19 cellular contexts compared by ENCODE assay signal in the genomic region with DNA sequence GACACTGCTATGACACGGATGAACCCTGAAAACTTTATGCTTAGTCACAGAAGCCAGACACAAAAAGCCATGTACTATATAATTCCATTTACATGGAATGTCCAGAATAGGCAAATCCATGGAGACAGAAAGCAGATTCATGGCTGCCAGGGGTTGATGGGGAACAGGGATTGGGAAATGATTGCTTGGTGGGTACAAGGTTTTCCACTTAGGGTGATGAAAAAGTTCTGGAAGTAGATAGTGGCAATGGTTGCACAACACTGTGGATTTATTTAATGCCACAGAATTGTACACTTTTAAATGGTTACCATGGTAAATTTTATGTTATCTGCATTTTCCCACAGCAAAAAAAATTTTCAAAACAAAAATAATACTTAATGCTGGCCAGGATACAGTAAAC. TPM values are rescaled to one million over a fixed set of nuclear protein-coding genes. Genes with fewer than 3 reads are reported as not detected.
A peak's percentile ranks its signal among the peaks of the same experiment; 100 is the strongest.
DNase-seq lines count a peak whose midpoint lies in the region; ATAC-seq and TF ChIP-seq lines count a peak whose summit lies in the region.
"Had no signal": no experiment of that assay in that cellular context is flagged by ENCODE, and none has a peak within 500 bp of the region (broad histone marks: within the 10 kb centered on the region; RNA-seq: fewer than 3 reads in every experiment).

No MANE protein-coding gene starts in this region.

- peak overlapping the region; percentile 58 for H3K4ac ChIP-seq in trophoblast cell (ENCODE audit: low read depth, low read length)
- no peak overlapping the region for H3K4ac ChIP-seq in mesendoderm (ENCODE audit: low read depth, low read length)

- H3K4me2 ChIP-seq in trophoblast cell (ENCODE audit: low read length) (no peak overlapping the region), mesendoderm (ENCODE audit: low read length) (no peak overlapping the region)

- no peak overlapping the region for H4K8ac ChIP-seq in trophoblast cell (ENCODE audit: low read depth, low read length)
- no peak overlapping the region for H4K8ac ChIP-seq in mesendoderm (ENCODE audit: low read depth, low read length)

- H2AFZ ChIP-seq in trophoblast cell (ENCODE audit: insufficient read depth, low read length, poor library complexity), result no peak overlapping the region

- intact Hi-C loops in left ventricle myocardium inferior (cut with micrococcal nuclease), result no loop called here
- intact Hi-C loops in left ventricle myocardium superior (cut with micrococcal nuclease), result no loop called here

- H4K12ac ChIP-seq in trophoblast cell (ENCODE audit: low read depth, low read length), result no peak overlapping the region

- H2AK5ac ChIP-seq in trophoblast cell (ENCODE audit: low read length) (no peak overlapping the region), mesendoderm (ENCODE audit: low read length) (no peak overlapping the region)

- WGBS in trophoblast cell (ENCODE audit: extremely low coverage, insufficient coverage, insufficient read length), result no CpG with 5 or more reads among the region's 1 CpG
- WGBS in mesendoderm (ENCODE audit: extremely low coverage, insufficient coverage, low lambda C conversion rate), result no CpG with 5 or more reads among the region's 1 CpG

- ATAC-seq in left ventricle myocardium superior, result no peak
- no peak for ATAC-seq in GM18858 (IDR thresholded peaks at IDR 0.05; ENCODE audit: unreplicated experiment)
- ATAC-seq: CD8-positive, alpha-beta T cell had no signal

- H3K27ac ChIP-seq in left ventricle myocardium inferior (replicated peaks), result peak overlapping the region; percentile 21
- H3K27ac ChIP-seq in right atrium auricular region, result peak overlapping the region; percentile 8 to 28
- H3K27ac ChIP-seq in trophoblast cell (ENCODE audit: low read depth, low read length), result no peak overlapping the region
- H3K27ac ChIP-seq in mesendoderm (ENCODE audit: low read depth, low read length), result no peak overlapping the region
- H3K27ac ChIP-seq: HL-60 had no signal

- DNase-seq in left ventricle myocardium inferior (no peak), left ventricle myocardium superior (no peak), right atrium auricular region (ENCODE audit: low spot score) (no peak), trophoblast cell (no peak), mesendoderm (no peak), nucleus accumbens (lab: John Stamatoyannopoulos, UW) (no peak), midbrain (lab: John Stamatoyannopoulos, UW) (no peak)
- DNase-seq: ACHN; activated CD4-positive, CD25-positive, alpha-beta regulatory T cell; activated CD8-positive, alpha-beta memory T cell treated with anti-CD3 and anti-CD28 coated beads for 24 hours; activated effector memory CD4-positive, alpha-beta T cell treated with Interleukin-2 at 50 U/mL for 16 hours; CD8-positive, alpha-beta T cell; effector CD8-positive, alpha-beta T cell; NCI-H226; SHP77 treated with DMSO at 0.1 percent for 48 hours; substantia nigra had no signal

- no peak overlapping the region for H3K14ac ChIP-seq in trophoblast cell (ENCODE audit: low read length)

- H2BK12ac ChIP-seq in trophoblast cell (ENCODE audit: low read length), result no peak overlapping the region

- H3K4me1 ChIP-seq in left ventricle myocardium inferior, result peaks cover 56% of the 10 kb centered on the region
- peaks cover 0 to 21% of the 10 kb centered on the region in 2 donors for H3K4me1 ChIP-seq in right atrium auricular region
- H3K4me1 ChIP-seq in trophoblast cell (ENCODE audit: control insufficient read depth in 1 of 2, insufficient read depth in 2 of 2, low read length in 2 of 2), result peaks cover 0 to 11% of the 10 kb centered on the region in 2 experiments
- no peaks in the 10 kb centered on the region for H3K4me1 ChIP-seq in mesendoderm (ENCODE audit: control insufficient read depth, low read depth, low read length)

- no peaks in the 10 kb centered on the region for H3K27me3 ChIP-seq in left ventricle myocardium inferior (ENCODE audit: low read depth)
- H3K27me3 ChIP-seq in right atrium auricular region, result no peaks in the 10 kb centered on the region
- no peaks in the 10 kb centered on the region for H3K27me3 ChIP-seq in trophoblast cell (ENCODE audit: insufficient read depth, low read length)
- no peaks in the 10 kb centered on the region for H3K27me3 ChIP-seq in mesendoderm (ENCODE audit: insufficient read depth, low read length, poor library complexity)

- no peak overlapping the region for H3K23ac ChIP-seq in trophoblast cell (ENCODE audit: low read length)
- H3K23ac ChIP-seq in mesendoderm (ENCODE audit: low read length), result no peak overlapping the region

- no peak overlapping the region for H2BK15ac ChIP-seq in mesendoderm (replicated peaks; ENCODE audit: low read depth)

- no peak overlapping the region for H4K5ac ChIP-seq in mesendoderm (ENCODE audit: low read length)

- TF ChIP-seq CTCF in left ventricle myocardium inferior (IDR thresholded peaks at IDR 0.05; ENCODE audit: borderline replicate concordance) (no peak), right atrium auricular region (IDR thresholded peaks at IDR 0.05) (no peak)

- H3K9me3 ChIP-seq in left ventricle myocardium inferior (replicated peaks) (no peaks in the 10 kb centered on the region), right atrium auricular region (no peaks in the 10 kb centered on the region), trophoblast cell (ENCODE audit: insufficient read depth, low read depth, low read length) (no peaks in the 10 kb centered on the region)

- H3K18ac ChIP-seq in trophoblast cell (ENCODE audit: low read length) (no peak overlapping the region), mesendoderm (ENCODE audit: low read length) (no peak overlapping the region)

- H3K79me1 ChIP-seq in trophoblast cell (ENCODE audit: low read length) (no peaks in the 10 kb centered on the region), mesendoderm (ENCODE audit: low read length) (peaks cover 4% of the 10 kb centered on the region)

- H3K36me3 ChIP-seq in left ventricle myocardium inferior (no peaks in the 10 kb centered on the region), right atrium auricular region (no peaks in the 10 kb centered on the region), trophoblast cell (ENCODE audit: control insufficient read depth in 1 of 2, insufficient read depth in 2 of 2, low read length in 2 of 2) (peaks cover 0 to 1% of the 10 kb centered on the region in 2 experiments), mesendoderm (ENCODE audit: control insufficient read depth, insufficient read depth, low read length) (no peaks in the 10 kb centered on the region)

- H2BK120ac ChIP-seq in trophoblast cell (ENCODE audit: insufficient read depth, low read length, poor library complexity), result no peak overlapping the region
- H2BK120ac ChIP-seq in mesendoderm (ENCODE audit: low read depth, low read length), result no peak overlapping the region

- no peak overlapping the region for H4K91ac ChIP-seq in trophoblast cell (ENCODE audit: low read depth, low read length)

- H3K9ac ChIP-seq in trophoblast cell (ENCODE audit: low read length) (no peak overlapping the region), mesendoderm (ENCODE audit: low read length) (no peak overlapping the region)

- H3K79me2 ChIP-seq in trophoblast cell (ENCODE audit: control insufficient read depth, insufficient read depth, low read length, poor library complexity), result peaks cover 10% of the 10 kb centered on the region
- peaks cover 60% of the 10 kb centered on the region for H3K79me2 ChIP-seq in mesendoderm (ENCODE audit: control insufficient read depth, insufficient read depth, low read length)

- H3K4me3 ChIP-seq in left ventricle myocardium inferior, result no peak overlapping the region
- no peak overlapping the region for H3K4me3 ChIP-seq in right atrium auricular region
- H3K4me3 ChIP-seq in trophoblast cell (ENCODE audit: low read depth, low read length), result no peak overlapping the region
- no peak overlapping the region for H3K4me3 ChIP-seq in mesendoderm (ENCODE audit: low read length)

- no peak overlapping the region for H3K56ac ChIP-seq in mesendoderm (ENCODE audit: low read length)

- H2BK5ac ChIP-seq in trophoblast cell (ENCODE audit: low read depth, low read length, poor library complexity) (no peak overlapping the region), mesendoderm (ENCODE audit: low read length) (no peak overlapping the region)

RNA-seq across cellular contexts. Expression of a gene that starts 40.7 kb away (rescaled TPM):
- total RNA-seq in left ventricle myocardium inferior (78.6 TPM), left ventricle myocardium superior (90.1 TPM), right atrium auricular region (10 to 100 TPM; 50.5 to 59.5 TPM)
- polyA plus RNA-seq in trophoblast cell (2013), result 106 and 111 TPM in 2 replicates
- 217 TPM for polyA plus RNA-seq in mesendoderm (2013, experiment 1 of 2)
- 221 TPM for polyA plus RNA-seq in mesendoderm (2013, experiment 2 of 2)
- total RNA-seq: T-helper 2 cell treated with Interferon-gamma antibody and Interleukin-4, amounts not matched to agents 100 ng/mL and 5 ng/mL, for 36 hours had no signal

Comparison
In these comparisons a context has a peak if more than half of its experiments do, and no peak if none do; other contexts are left out.
1. H3K27ac ChIP-seq: peak in left ventricle myocardium inferior (single experiment) and right atrium auricular region (2 of 2); none in trophoblast cell (single experiment) and mesendoderm (single experiment).